ENCODE assay signal across 1 cellular context in the genomic region with DNA sequence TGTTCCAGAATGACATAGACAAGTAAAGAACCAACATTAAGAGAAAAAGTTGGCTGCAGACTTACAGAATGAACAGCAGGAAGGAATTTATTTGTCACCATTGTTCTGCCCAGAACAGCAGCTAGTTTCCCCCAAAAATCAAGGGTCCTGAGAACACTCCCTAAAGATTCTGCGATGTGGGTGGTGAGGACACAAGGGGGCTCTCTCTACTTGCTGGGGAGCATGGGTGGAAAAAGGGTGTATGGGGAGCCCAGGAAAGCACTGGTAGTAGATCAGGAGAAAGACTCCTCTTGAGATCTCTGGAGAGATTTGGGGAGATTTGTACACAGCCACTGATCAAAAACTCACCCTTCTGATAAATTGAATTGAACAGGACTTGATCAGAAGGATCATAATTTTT.
TF ChIP-seq lines count a peak whose summit lies in the region.

No MANE protein-coding gene starts in this region.

TF ChIP-seq in GM23338, 12 proteins besides CTCF, POLR2A, EP300 and RAD21 (continued from another document):
- TF ChIP-seq, protein P1, sequence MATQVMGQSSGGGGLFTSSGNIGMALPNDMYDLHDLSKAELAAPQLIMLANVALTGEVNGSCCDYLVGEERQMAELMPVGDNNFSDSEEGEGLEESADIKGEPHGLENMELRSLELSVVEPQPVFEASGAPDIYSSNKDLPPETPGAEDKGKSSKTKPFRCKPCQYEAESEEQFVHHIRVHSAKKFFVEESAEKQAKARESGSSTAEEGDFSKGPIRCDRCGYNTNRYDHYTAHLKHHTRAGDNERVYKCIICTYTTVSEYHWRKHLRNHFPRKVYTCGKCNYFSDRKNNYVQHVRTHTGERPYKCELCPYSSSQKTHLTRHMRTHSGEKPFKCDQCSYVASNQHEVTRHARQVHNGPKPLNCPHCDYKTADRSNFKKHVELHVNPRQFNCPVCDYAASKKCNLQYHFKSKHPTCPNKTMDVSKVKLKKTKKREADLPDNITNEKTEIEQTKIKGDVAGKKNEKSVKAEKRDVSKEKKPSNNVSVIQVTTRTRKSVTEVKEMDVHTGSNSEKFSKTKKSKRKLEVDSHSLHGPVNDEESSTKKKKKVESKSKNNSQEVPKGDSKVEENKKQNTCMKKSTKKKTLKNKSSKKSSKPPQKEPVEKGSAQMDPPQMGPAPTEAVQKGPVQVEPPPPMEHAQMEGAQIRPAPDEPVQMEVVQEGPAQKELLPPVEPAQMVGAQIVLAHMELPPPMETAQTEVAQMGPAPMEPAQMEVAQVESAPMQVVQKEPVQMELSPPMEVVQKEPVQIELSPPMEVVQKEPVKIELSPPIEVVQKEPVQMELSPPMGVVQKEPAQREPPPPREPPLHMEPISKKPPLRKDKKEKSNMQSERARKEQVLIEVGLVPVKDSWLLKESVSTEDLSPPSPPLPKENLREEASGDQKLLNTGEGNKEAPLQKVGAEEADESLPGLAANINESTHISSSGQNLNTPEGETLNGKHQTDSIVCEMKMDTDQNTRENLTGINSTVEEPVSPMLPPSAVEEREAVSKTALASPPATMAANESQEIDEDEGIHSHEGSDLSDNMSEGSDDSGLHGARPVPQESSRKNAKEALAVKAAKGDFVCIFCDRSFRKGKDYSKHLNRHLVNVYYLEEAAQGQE (IDR thresholded peaks at IDR 0.05; ENCODE audit: unreplicated experiment) = no peak
TF ChIP-seq in GM23338: peak in this region for 0.
